Comparison of ENCODE assay signal across 8 cellular contexts in genomic region chr20:25058051-25058796, GRCh38. TPM values are rescaled to one million over a fixed set of nuclear protein-coding genes. Genes with fewer than 3 reads are reported as not detected.
DNase-seq lines count a peak whose midpoint lies in the region; ATAC-seq, FAIRE-seq and TF ChIP-seq lines count a peak whose summit lies in the region.

TSS of gene ACSS1 (minus strand) at chr20:25058139. CDS start at chr20:25058102, 37 bp downstream.

- ATAC-seq in A549 (peak; percentile 66 to 68), GM18517 (IDR thresholded peaks at IDR 0.05; ENCODE audit: unreplicated experiment) (peak; percentile 54), HG03025 (IDR thresholded peaks at IDR 0.05; ENCODE audit: low FRiP score, unreplicated experiment) (peak; percentile 63)

- H3K9me3 ChIP-seq in A549, result no peaks in the 10 kb centered on the region

- CTCF ChIA-PET in A549 (lab: Yijun Ruan, JAX), result interaction anchor here (0.9 to 9.7 kb wide), 6 partner anchors 18 to 213 kb away, joined by 3 to 130 read pairs (median 9); partner anchors contain the start of gene APMAP

- TF ChIP-seq POLR2A in A549 (IDR thresholded peaks at IDR 0.05; ENCODE audit: low read length), result peak; percentile 69

- H3K4me1 Mint-ChIP-seq in progenitor cell of endocrine pancreas (ENCODE audit: low read depth), result peaks cover 8% of the 10 kb centered on the region

- intact Hi-C loops in cardiac septum (cut with DNase I), result loop anchor here (2.0 to 10.0 kb wide), 4 partner anchors 65 to 1703 kb away; partner anchors contain the start of genes APMAP, ENTPD6, NXT1 and PYGB

- 33% methylated on average over 31 of the region's 52 CpGs for WGBS in A549 (ENCODE audit: missing lambda C conversion rate)
- under 1% methylated on average over 52 of the region's 52 CpGs for WGBS in urinary bladder

- no peak within 1 kb of the TSS for H3K27ac Mint-ChIP-seq in progenitor cell of endocrine pancreas

- DNase-seq in A549 (ENCODE audit: low read depth in 1 of 2, low spot score in 1 of 2) (peak; percentile 54 to 72), RPMI8226 (peak; percentile 83), activated gamma-delta T cell treated with Interleukin-2 at 50 U/mL for 16 hours (peak; percentile 71), cardiac septum (ENCODE audit: low spot score) (peak; percentile 84), progenitor cell of endocrine pancreas (ENCODE audit: low spot score, unreplicated experiment) (no peak)

- POLR2A ChIA-PET in A549 (lab: Yijun Ruan, JAX), result interaction anchor here (1.3 kb wide), 1 partner anchor 9 kb away, joined by 3 read pairs; no protein-coding TSS in a partner anchor

- H3K4me3 Mint-ChIP-seq in progenitor cell of endocrine pancreas (ENCODE audit: low read depth), result peak within 1 kb of the TSS; percentile 59

- peaks cover 84% of the 10 kb centered on the region for H3K27me3 Mint-ChIP-seq in progenitor cell of endocrine pancreas

- H3K36me3 Mint-ChIP-seq in progenitor cell of endocrine pancreas (ENCODE audit: insufficient read depth), result no peaks in the 10 kb centered on the region

- FAIRE-seq in A549 (lab: Jason Lieb, UNC), result no peak

- no peak for TF ChIP-seq CTCF in A549 (IDR thresholded peaks at IDR 0.05)
- TF ChIP-seq CTCF in progenitor cell of endocrine pancreas (IDR thresholded peaks at IDR 0.05; ENCODE audit: unreplicated experiment), result no peak

- no peak for TF ChIP-seq EP300 in A549 (IDR thresholded peaks at IDR 0.05)

- H3K4me2 ChIP-seq in A549, result peak within 1 kb of the TSS; percentile 97

- TF ChIP-seq RAD21 in A549 (conservative IDR thresholded peaks at IDR 0.05 in 1 of 2, IDR thresholded peaks at IDR 0.05 in 1 of 2), result no peak

- H3K4me3 ChIP-seq in A549, result peak within 1 kb of the TSS; percentile 90
- peak within 1 kb of the TSS; percentile 81 for H3K4me3 ChIP-seq in urinary bladder (ENCODE audit: low read depth, low read length)

- peak within 1 kb of the TSS; percentile 88 to 89 for H3K27ac ChIP-seq in A549
- H3K27ac ChIP-seq in urinary bladder (ENCODE audit: low read depth), result peak within 1 kb of the TSS; percentile 87

- no peaks in the 10 kb centered on the region for H3K9me3 Mint-ChIP-seq in progenitor cell of endocrine pancreas (ENCODE audit: low read depth)

- H3K4me1 ChIP-seq in A549, result peaks cover 48% of the 10 kb centered on the region
- peaks cover 7% of the 10 kb centered on the region for H3K4me1 ChIP-seq in urinary bladder (ENCODE audit: insufficient read depth)

- no peaks in the 10 kb centered on the region for H3K36me3 ChIP-seq in urinary bladder (ENCODE audit: insufficient read depth)

TF ChIP-seq in A549, 52 proteins besides CTCF, POLR2A, EP300 and RAD21:
- TF ChIP-seq E2F6 (IDR thresholded peaks at IDR 0.05; ENCODE audit: borderline replicate concordance, low read depth) (peak; percentile 91), HOXA7 (CRISPR knock-in tag; IDR thresholded peaks at IDR 0.05) (no peak), NPAS2 (CRISPR knock-in tag; IDR thresholded peaks at IDR 0.05; ENCODE audit: borderline replicate concordance) (peak; percentile 50; the same call in 1 of the 2 replicates), RARB (CRISPR knock-in tag; IDR thresholded peaks at IDR 0.05) (no peak), MAX (IDR thresholded peaks at IDR 0.05) (peak; percentile 94), USF2 (IDR thresholded peaks at IDR 0.05) (0 out of 2 replicates have a peak, but pooled peaks have one; percentile 27)

RNA-seq across cellular contexts. Expression of gene ACSS1, which starts in this region (rescaled TPM):
- polyA plus RNA-seq in A549 (2011; rRNA removed) (7.2 and 8.5 TPM in 2 replicates), A549 (2017; fragmentation: RNase III; extraction: RNeasy Plus Mini Kit Qiagen cat#74134 plus additional on column Dnase treatment) (7.6 to 8.1 TPM (median 7.6 TPM) in 3 replicates), urinary bladder (15.1 TPM)
- polyA plus RNA-seq in A549 (2012; cell fraction: cytosol; rRNA removed), result 9.8 and 12.0 TPM in 2 replicates
- polyA plus RNA-seq in A549 (2012; cell fraction: nucleus; rRNA removed), result 23.9 and 27.6 TPM in 2 replicates
- 14.7 TPM in 2 replicates for polyA minus RNA-seq in A549 (2011; rRNA and poly(A)+ RNA removed)
- total RNA-seq in cardiac septum (47.6 TPM), progenitor cell of endocrine pancreas (0.67 and 0.72 TPM in 2 replicates), urinary bladder (11.1 TPM)
